ENCODE assay signal across 8 cellular contexts in the genomic region with DNA sequence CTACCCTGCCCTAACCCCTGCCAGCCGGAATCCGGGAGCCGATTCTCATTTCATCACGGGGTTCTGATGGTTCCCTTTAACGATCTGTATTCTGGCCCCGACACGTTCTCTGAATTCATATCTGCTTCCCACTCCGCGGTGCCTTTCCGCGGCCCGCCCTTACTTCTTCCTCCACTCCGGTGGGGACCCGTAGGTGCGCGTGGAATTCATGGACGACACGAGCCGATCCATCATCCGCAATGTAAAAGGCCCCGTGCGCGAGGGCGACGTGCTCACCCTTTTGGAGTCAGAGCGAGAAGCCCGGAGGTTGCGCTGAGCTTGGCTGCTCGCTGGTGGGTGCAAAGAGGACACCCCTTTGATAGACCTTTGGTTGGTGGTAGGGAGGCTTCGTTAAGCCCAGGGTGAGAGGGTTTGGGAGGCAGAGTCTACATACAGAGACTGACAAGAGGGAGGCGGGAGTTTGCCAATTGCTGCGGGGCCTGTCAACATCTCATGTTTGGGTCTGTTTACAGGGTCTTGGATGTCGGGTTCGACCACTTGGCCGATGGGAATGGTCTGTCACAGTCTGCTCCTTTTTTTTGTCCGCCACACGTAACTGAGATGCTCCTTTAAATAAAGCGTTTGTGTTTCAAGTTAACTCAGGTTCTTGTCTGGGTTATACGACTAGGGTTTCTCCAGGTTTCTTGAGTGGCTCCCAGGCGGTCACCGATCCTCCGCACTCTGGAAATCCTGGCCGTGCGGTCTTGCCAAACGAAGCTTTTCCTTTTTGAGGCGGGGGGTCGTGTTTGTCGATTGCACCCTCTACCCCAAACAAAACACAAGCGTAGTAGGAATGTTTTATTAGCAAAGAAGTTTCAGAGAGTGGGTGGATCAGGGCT. TPM values are rescaled to one million over a fixed set of nuclear protein-coding genes. Genes with fewer than 3 reads are reported as not detected.
DNase-seq lines count a peak whose midpoint lies in the region; FAIRE-seq and TF ChIP-seq lines count a peak whose summit lies in the region.

No MANE protein-coding gene starts in this region.

- peaks cover 6% of the 10 kb centered on the region for H3K36me3 Mint-ChIP-seq in neural crest cell (ENCODE audit: low read depth)

- DNase-seq in RWPE1 (ENCODE audit: low spot score) (no peak), erythroblast (lab: John Stamatoyannopoulos, UW) (peak; percentile 54 to 68), neural crest cell (ENCODE audit: low read depth, low spot score) (no peak), D721Med (ENCODE audit: insufficient read length, low spot score) (no peak), NCI-H2227 treated with DMSO at 0.1 percent for 48 hours (lab: John Stamatoyannopoulos, UW) (no peak)
- no peak for DNase-seq in activated CD4-positive, CD25-positive, alpha-beta regulatory T cell treated with anti-CD3 and anti-CD28 coated beads, Interleukin-2, amount 50 U/mL, for 72 hours
- DNase-seq in activated effector memory CD4-positive, alpha-beta T cell treated with Interleukin-2 at 50 U/mL for 16 hours, result no peak

- peaks cover 4% of the 10 kb centered on the region for H3K27me3 Mint-ChIP-seq in neural crest cell (ENCODE audit: low read depth)

- TF ChIP-seq POLR2A in erythroblast (IDR thresholded peaks at IDR 0.05; ENCODE audit: low read length), result no peak

- no peak for TF ChIP-seq CTCF in GM12875 (IDR thresholded peaks at IDR 0.05; ENCODE audit: borderline replicate concordance, insufficient read depth, low read depth, low read length)
- TF ChIP-seq CTCF in RWPE1 (conservative IDR thresholded peaks at IDR 0.05; ENCODE audit: low read depth), result no peak
- no peak for TF ChIP-seq CTCF in neural crest cell (conservative IDR thresholded peaks at IDR 0.05)
- no peak for TF ChIP-seq CTCF in D721Med (IDR thresholded peaks at IDR 0.05; ENCODE audit: insufficient read depth, missing control alignments)

- H3K4me3 Mint-ChIP-seq in neural crest cell, result peak overlapping the region; percentile 99

- peak overlapping the region; percentile 98 for H3K27ac Mint-ChIP-seq in neural crest cell (ENCODE audit: unreplicated experiment)

- peak overlapping the region; percentile 95 for H3K4me3 ChIP-seq in GM12875 (ENCODE audit: low read depth, low read length)

- FAIRE-seq in D721Med (lab: Jason Lieb, UNC), result no peak

- CTCF ChIA-PET in RWPE1 (lab: Yijun Ruan, JAX), result no interaction called here

- peaks cover 3% of the 10 kb centered on the region for H3K9me3 Mint-ChIP-seq in neural crest cell

- H3K4me1 Mint-ChIP-seq in neural crest cell, result peaks cover 25% of the 10 kb centered on the region

- peak overlapping the region; percentile 80 for H3K27ac ChIP-seq in RWPE1

- POLR2A ChIA-PET in RWPE1 (lab: Yijun Ruan, JAX; ENCODE audit: low non-redundant PET), result interaction anchor here (0.6 kb wide), 1 partner anchor 129 kb away, joined by 3 read pairs; no protein-coding TSS in a partner anchor

RNA-seq across cellular contexts. Expression of a gene that starts 0.7 kb away (rescaled TPM):
- total RNA-seq in neural crest cell, result 1,577 and 1,634 TPM in 2 replicates

RNA-seq across cellular contexts. Expression of a gene that starts 0.8 kb away (rescaled TPM):
- total RNA-seq in neural crest cell, result 50.9 and 51.8 TPM in 2 replicates

RNA-seq across cellular contexts. Expression of a gene that starts 13.8 kb away (rescaled TPM):
- 64.5 and 68.5 TPM in 2 replicates for total RNA-seq in neural crest cell

RNA-seq across cellular contexts. Expression of a gene that starts 21.1 kb away (rescaled TPM):
- total RNA-seq in neural crest cell, result 0.66 and 0.77 TPM in 2 replicates

RNA-seq across cellular contexts. Expression of a gene that starts 42.0 kb away (rescaled TPM):
- total RNA-seq in neural crest cell, result not detected in 2 replicates

Comparison
In these comparisons a context has a peak if more than half of its experiments do, and no peak if none do; other contexts are left out.
1. DNase-seq: peak in erythroblast (2 of 2); none in RWPE1 (single experiment), neural crest cell (single experiment), D721Med (single experiment), NCI-H2227 treated with DMSO at 0.1 percent for 48 hours (single experiment), activated CD4-positive, CD25-positive, alpha-beta regulatory T cell treated with anti-CD3 and anti-CD28 coated beads, Interleukin-2, amount 50 U/mL, for 72 hours (single experiment) and activated effector memory CD4-positive, alpha-beta T cell treated with Interleukin-2 at 50 U/mL for 16 hours (single experiment).